Comparison of ENCODE assay signal across 9 cellular contexts in genomic region chr15:31267161-31268107, GRCh38. TPM values are rescaled to one million over a fixed set of nuclear protein-coding genes. Genes with fewer than 3 reads are reported as not detected.
DNase-seq lines count a peak whose midpoint lies in the region; ATAC-seq, FAIRE-seq and TF ChIP-seq lines count a peak whose summit lies in the region.
"Had no signal": no experiment of that assay in that cellular context is flagged by ENCODE, and none has a peak within 500 bp of the region (broad histone marks: within the 10 kb centered on the region; RNA-seq: fewer than 3 reads in every experiment).

No MANE protein-coding gene starts in this region.

- no peak for TF ChIP-seq CTCF in dorsolateral prefrontal cortex (IDR thresholded peaks at IDR 0.05 in 54 of 56, conservative IDR thresholded peaks at IDR 0.05 in 2 of 56; ENCODE audit: low read depth in 1 of 56, partially characterized antibody in 56 of 56)
- no peak for TF ChIP-seq CTCF in prostate gland (IDR thresholded peaks at IDR 0.05)

- no peaks in the 10 kb centered on the region for H3K9me3 ChIP-seq in prostate gland

- TF ChIP-seq POLR2A in GM12892 (IDR thresholded peaks at IDR 0.05; ENCODE audit: low read depth, low read length) (no peak), prostate gland (IDR thresholded peaks at IDR 0.05) (no peak)

- intact Hi-C loops in dorsolateral prefrontal cortex (cut with DNase I) (no loop called here), prostate gland (cut with DNase I) (no loop called here)

- no peaks in the 10 kb centered on the region for H3K36me3 ChIP-seq in prostate gland

- H3K4me1 ChIP-seq in prostate gland (replicated peaks): peaks cover 6% of the 10 kb centered on the region

- peak overlapping the region in 44 of 59 donors; percentile 5 to 93 (median 80) for H3K27ac ChIP-seq in dorsolateral prefrontal cortex
- no peak overlapping the region for H3K27ac ChIP-seq in prostate gland
- H3K27ac ChIP-seq: SK-N-MC had no signal

- no peak for ATAC-seq in GM21423 (IDR thresholded peaks at IDR 0.05; ENCODE audit: unreplicated experiment)

- H3K4me3 ChIP-seq in dorsolateral prefrontal cortex: no peak overlapping the region
- H3K4me3 ChIP-seq in prostate gland: no peak overlapping the region
- H3K4me3 ChIP-seq: SK-N-MC had no signal

- DNase-seq in GM12892 (ENCODE audit: insufficient read length) (no peak), NCI-H524 (lab: John Stamatoyannopoulos, UW) (peak; percentile 71 to 92), dorsolateral prefrontal cortex (peak in 4 of 10 donors; percentile 21 to 34 (median 26)), prostate gland (ENCODE audit: low spot score) (peak; percentile 1), amygdala (lab: John Stamatoyannopoulos, UW) (no peak), NCI-H2081 (lab: John Stamatoyannopoulos, UW) (no peak)
- DNase-seq: NCI-H1105 treated with DMSO at 0.1 percent for 48 hours had no signal

- peak; percentile 90 for FAIRE-seq in GM12892 (lab: Jason Lieb, UNC)

- WGBS in prostate gland: 87% methylated on average over 20 of the region's 20 CpGs

- no peaks in the 10 kb centered on the region for H3K27me3 ChIP-seq in dorsolateral prefrontal cortex
- no peaks in the 10 kb centered on the region for H3K27me3 ChIP-seq in prostate gland (replicated peaks; ENCODE audit: insufficient read depth)

RNA-seq across cellular contexts. Expression of gene KLF13, which starts 59.2 kb away (rescaled TPM):
- polyA plus RNA-seq in GM12892 (2012; ENCODE audit: missing spikeins): 39.1 TPM
- total RNA-seq in dorsolateral prefrontal cortex (100 to 1,000 TPM in 101 of 120 experiments, 10 to 100 TPM in 19; 73.4 to 179 (median 116) TPM), prostate gland (10 to 100 TPM; 16.6 to 56.5 TPM)

Comparison
In these comparisons a context has a peak if more than half of its experiments do, and no peak if none do; other contexts are left out.
1. DNase-seq: peak in NCI-H524 (2 of 2) and prostate gland (single experiment); none in GM12892 (single experiment), amygdala (0 of 56) and NCI-H2081 (0 of 2).
2. H3K27ac ChIP-seq: peak in dorsolateral prefrontal cortex (44 of 59); none in prostate gland (0 of 2).